8 cellular contexts compared by ENCODE assay signal in genomic region chr7:93442478-93443224, GRCh38.
DNase-seq lines count a peak whose midpoint lies in the region; ATAC-seq, FAIRE-seq and TF ChIP-seq lines count a peak whose summit lies in the region.

No MANE protein-coding gene starts in this region.

- H3K9me3 ChIP-seq in transverse colon: no peaks in the 10 kb centered on the region

- FAIRE-seq in GM12891 (lab: Jason Lieb, UNC): peak; percentile 82

- H3K27me3 ChIP-seq in kidney epithelial cell (ENCODE audit: control insufficient read depth, insufficient read depth, low read length) (no peaks in the 10 kb centered on the region), transverse colon (no peaks in the 10 kb centered on the region)

- TF ChIP-seq EP300 in transverse colon (IDR thresholded peaks at IDR 0.05; ENCODE audit: low read depth): no peak

- no peak overlapping the region for H3K27ac ChIP-seq in transverse colon

- intact Hi-C loops in transverse colon (cut with DNase I; ENCODE audit: low total_unique reads): no loop called here

- no peaks in the 10 kb centered on the region for H3K36me3 Mint-ChIP-seq in activated T-helper 17 cell treated with anti-CD3 and anti-CD28 coated beads, Interleukin-2, amount 50 U/mL, for 72 hours (ENCODE audit: low read depth)

- TF ChIP-seq POLR2A in GM12891 (IDR thresholded peaks at IDR 0.05; ENCODE audit: low read depth, low read length): no peak
- TF ChIP-seq POLR2A in transverse colon (IDR thresholded peaks at IDR 0.05): no peak

- in situ Hi-C loops in transverse colon (cut with MboI; ENCODE audit: low pct_ligation_motif_present in 1 of 4, low pct_unique_long_range_greater_than_20kb in 1 of 4, low sequenced_read_pairs in 3 of 4): no loop called here

- H3K4me1 ChIP-seq in transverse colon: no peaks in the 10 kb centered on the region

- H3K4me3 Mint-ChIP-seq in activated T-helper 17 cell treated with anti-CD3 and anti-CD28 coated beads, Interleukin-2, amount 50 U/mL, for 72 hours: no peak overlapping the region

- 22 to 29% methylated on average over 2 to 6 of the region's 6 CpGs for WGBS in transverse colon (ENCODE audit: low coverage in 1 of 2), 2 donors

- ATAC-seq in HG02870 (IDR thresholded peaks at IDR 0.05; ENCODE audit: unreplicated experiment) (peak; percentile 62), HG03439 (IDR thresholded peaks at IDR 0.05; ENCODE audit: unreplicated experiment) (no peak)
- peak; percentile 42 for ATAC-seq in activated T-helper 17 cell treated with anti-CD3 and anti-CD28 coated beads, Interleukin-2, amount 50 U/mL, for 72 hours (replicated peaks)

- TF ChIP-seq CTCF in kidney epithelial cell (IDR thresholded peaks at IDR 0.05; ENCODE audit: insufficient read depth, low read length, poor library complexity, severe bottlenecking): peak; percentile 74
- TF ChIP-seq CTCF in transverse colon (IDR thresholded peaks at IDR 0.05): peak; percentile 19 to 59 (median 42)

- H3K27ac Mint-ChIP-seq in activated T-helper 17 cell treated with anti-CD3 and anti-CD28 coated beads, Interleukin-2, amount 50 U/mL, for 72 hours: no peak overlapping the region

- peaks cover 10% of the 10 kb centered on the region for H3K27me3 Mint-ChIP-seq in activated T-helper 17 cell treated with anti-CD3 and anti-CD28 coated beads, Interleukin-2, amount 50 U/mL, for 72 hours

- no peaks in the 10 kb centered on the region for H3K36me3 ChIP-seq in kidney epithelial cell (ENCODE audit: control insufficient read depth, insufficient read depth, low read length)
- H3K36me3 ChIP-seq in transverse colon: no peaks in the 10 kb centered on the region

- no peaks in the 10 kb centered on the region for H3K4me1 Mint-ChIP-seq in activated T-helper 17 cell treated with anti-CD3 and anti-CD28 coated beads, Interleukin-2, amount 50 U/mL, for 72 hours

- H3K9me3 Mint-ChIP-seq in activated T-helper 17 cell treated with anti-CD3 and anti-CD28 coated beads, Interleukin-2, amount 50 U/mL, for 72 hours: no peaks in the 10 kb centered on the region

- peak; percentile 11 to 50 for DNase-seq in AML-193 (lab: John Stamatoyannopoulos, UW)
- DNase-seq in GM12891 (ENCODE audit: insufficient read length, low spot score): peak; percentile 3
- DNase-seq in NOMO-1 treated with DMSO at 0.1 percent for 48 hours (lab: John Stamatoyannopoulos, UW; ENCODE audit: unreplicated experiment): peak; percentile 56
- peak; percentile 1 for DNase-seq in kidney epithelial cell (ENCODE audit: low read depth)
- DNase-seq in transverse colon: peak; percentile 13

- H3K4me3 ChIP-seq in kidney epithelial cell (ENCODE audit: low read depth, low read length) (no peak overlapping the region), transverse colon (no peak overlapping the region)

TF ChIP-seq in GM12891, 5 proteins besides CTCF, POLR2A, EP300 and RAD21:
- TF ChIP-seq SPI1 (IDR thresholded peaks at IDR 0.05; ENCODE audit: low read depth, low read length) (no peak), POU2F2 (IDR thresholded peaks at IDR 0.05; ENCODE audit: low read depth, low read length) (no peak), POLR2AphosphoS5 (IDR thresholded peaks at IDR 0.05; ENCODE audit: low read depth, low read length) (no peak), PAX5 (IDR thresholded peaks at IDR 0.05; ENCODE audit: insufficient read depth, low read length, severe bottlenecking) (no peak)

Comparison
In these comparisons a context has a peak if more than half of its experiments do, and no peak if none do; other contexts are left out.
1. DNase-seq: peak in every context shown above with its lines; median percentile 56 in NOMO-1 treated with DMSO at 0.1 percent for 48 hours; 30 in AML-193; 13 in transverse colon; 3 in GM12891; 1 in kidney epithelial cell.